Comparison of ENCODE assay signal across 1 cellular context in the genomic region with DNA sequence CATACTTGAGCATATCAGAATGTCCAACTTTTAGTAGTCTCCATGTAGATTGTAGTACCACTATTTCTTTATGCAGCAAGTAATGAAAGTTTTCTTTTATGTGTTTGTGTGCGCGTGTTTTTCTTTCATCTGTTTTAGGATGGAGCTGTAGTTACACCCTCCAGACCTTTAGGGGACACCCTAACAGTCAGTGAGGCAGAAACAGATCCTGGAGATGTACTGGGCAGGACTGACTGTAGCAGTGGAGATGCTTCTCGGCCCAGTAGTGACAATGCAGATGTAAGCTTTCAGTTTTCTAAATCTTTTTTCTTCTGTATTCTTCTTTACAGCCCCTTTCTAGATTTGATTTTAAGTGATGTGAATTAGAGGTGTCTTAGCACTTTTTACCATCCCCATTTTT.
TF ChIP-seq lines count a peak whose summit lies in the region.

No MANE protein-coding gene starts in this region.

TF ChIP-seq in GM12878, 131 proteins besides CTCF, POLR2A, EP300 and RAD21 (continued from another document):
- TF ChIP-seq, protein P1, sequence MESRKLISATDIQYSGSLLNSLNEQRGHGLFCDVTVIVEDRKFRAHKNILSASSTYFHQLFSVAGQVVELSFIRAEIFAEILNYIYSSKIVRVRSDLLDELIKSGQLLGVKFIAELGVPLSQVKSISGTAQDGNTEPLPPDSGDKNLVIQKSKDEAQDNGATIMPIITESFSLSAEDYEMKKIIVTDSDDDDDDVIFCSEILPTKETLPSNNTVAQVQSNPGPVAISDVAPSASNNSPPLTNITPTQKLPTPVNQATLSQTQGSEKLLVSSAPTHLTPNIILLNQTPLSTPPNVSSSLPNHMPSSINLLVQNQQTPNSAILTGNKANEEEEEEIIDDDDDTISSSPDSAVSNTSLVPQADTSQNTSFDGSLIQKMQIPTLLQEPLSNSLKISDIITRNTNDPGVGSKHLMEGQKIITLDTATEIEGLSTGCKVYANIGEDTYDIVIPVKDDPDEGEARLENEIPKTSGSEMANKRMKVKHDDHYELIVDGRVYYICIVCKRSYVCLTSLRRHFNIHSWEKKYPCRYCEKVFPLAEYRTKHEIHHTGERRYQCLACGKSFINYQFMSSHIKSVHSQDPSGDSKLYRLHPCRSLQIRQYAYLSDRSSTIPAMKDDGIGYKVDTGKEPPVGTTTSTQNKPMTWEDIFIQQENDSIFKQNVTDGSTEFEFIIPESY (IDR thresholded peaks at IDR 0.05) = 0 out of 2 replicates have a peak, but pooled peaks have one; percentile 57
- TF ChIP-seq CEBPB (IDR thresholded peaks at IDR 0.05; ENCODE audit: borderline replicate concordance in 1 of 2, low read depth in 2 of 2, low read length in 2 of 2) (no peak), KDM1A (IDR thresholded peaks at IDR 0.05; ENCODE audit: borderline replicate concordance) (no peak), SUPT20H (IDR thresholded peaks at IDR 0.05; ENCODE audit: borderline replicate concordance, control insufficient read depth, low read depth, low read length) (no peak)
